Comparison of ENCODE assay signal across 2 cellular contexts in the genomic region with DNA sequence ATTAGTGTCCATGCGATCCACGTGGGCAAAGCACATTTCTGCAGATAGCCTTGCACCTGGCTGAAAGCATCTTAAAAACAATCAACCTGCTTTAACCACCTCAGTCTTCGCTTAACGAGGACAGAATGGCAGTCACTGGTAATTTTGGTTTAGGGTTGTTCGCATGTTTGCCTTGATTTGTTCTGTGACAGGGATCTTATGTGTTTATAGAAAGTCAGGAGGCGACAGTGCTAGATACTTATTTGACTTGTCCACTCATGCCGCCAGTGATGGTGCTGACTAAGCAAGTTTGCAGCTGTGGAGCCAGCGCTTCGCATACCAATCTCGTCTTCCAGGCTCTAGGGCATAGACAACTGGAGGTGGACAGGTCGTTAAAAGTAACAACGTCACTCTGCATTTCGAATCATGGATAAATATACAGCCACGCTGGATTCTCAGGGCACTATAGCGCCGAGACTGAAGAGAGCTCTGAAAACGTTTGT.
A peak's percentile ranks its signal among the peaks of the same experiment; 100 is the strongest.
TF ChIP-seq lines count a peak whose summit lies in the region.

No MANE protein-coding gene starts in this region.

TF ChIP-seq in IMR-90, 13 proteins besides CTCF, POLR2A, EP300 and RAD21 (continued from another document):
- TF ChIP-seq MAZ (IDR thresholded peaks at IDR 0.05; ENCODE audit: borderline replicate concordance, low read depth, low read length) = no peak
- TF ChIP-seq BHLHE40 (IDR thresholded peaks at IDR 0.05; ENCODE audit: low read depth, low read length) = no peak
- TF ChIP-seq MAFK (IDR thresholded peaks at IDR 0.05; ENCODE audit: low read depth, low read length) = peak; percentile 96

TF ChIP-seq in liver, 16 proteins besides CTCF, POLR2A, EP300 and RAD21 (continued from another document):
- TF ChIP-seq, protein P1, sequence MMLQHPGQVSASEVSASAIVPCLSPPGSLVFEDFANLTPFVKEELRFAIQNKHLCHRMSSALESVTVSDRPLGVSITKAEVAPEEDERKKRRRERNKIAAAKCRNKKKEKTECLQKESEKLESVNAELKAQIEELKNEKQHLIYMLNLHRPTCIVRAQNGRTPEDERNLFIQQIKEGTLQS (IDR thresholded peaks at IDR 0.05) = no peak
- TF ChIP-seq, protein P2, sequence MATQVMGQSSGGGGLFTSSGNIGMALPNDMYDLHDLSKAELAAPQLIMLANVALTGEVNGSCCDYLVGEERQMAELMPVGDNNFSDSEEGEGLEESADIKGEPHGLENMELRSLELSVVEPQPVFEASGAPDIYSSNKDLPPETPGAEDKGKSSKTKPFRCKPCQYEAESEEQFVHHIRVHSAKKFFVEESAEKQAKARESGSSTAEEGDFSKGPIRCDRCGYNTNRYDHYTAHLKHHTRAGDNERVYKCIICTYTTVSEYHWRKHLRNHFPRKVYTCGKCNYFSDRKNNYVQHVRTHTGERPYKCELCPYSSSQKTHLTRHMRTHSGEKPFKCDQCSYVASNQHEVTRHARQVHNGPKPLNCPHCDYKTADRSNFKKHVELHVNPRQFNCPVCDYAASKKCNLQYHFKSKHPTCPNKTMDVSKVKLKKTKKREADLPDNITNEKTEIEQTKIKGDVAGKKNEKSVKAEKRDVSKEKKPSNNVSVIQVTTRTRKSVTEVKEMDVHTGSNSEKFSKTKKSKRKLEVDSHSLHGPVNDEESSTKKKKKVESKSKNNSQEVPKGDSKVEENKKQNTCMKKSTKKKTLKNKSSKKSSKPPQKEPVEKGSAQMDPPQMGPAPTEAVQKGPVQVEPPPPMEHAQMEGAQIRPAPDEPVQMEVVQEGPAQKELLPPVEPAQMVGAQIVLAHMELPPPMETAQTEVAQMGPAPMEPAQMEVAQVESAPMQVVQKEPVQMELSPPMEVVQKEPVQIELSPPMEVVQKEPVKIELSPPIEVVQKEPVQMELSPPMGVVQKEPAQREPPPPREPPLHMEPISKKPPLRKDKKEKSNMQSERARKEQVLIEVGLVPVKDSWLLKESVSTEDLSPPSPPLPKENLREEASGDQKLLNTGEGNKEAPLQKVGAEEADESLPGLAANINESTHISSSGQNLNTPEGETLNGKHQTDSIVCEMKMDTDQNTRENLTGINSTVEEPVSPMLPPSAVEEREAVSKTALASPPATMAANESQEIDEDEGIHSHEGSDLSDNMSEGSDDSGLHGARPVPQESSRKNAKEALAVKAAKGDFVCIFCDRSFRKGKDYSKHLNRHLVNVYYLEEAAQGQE (IDR thresholded peaks at IDR 0.05) = no peak
- TF ChIP-seq, protein P3, sequence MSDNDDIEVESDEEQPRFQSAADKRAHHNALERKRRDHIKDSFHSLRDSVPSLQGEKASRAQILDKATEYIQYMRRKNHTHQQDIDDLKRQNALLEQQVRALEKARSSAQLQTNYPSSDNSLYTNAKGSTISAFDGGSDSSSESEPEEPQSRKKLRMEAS (IDR thresholded peaks at IDR 0.05) = no peak
- TF ChIP-seq GABPA (IDR thresholded peaks at IDR 0.05 in 1 of 2, conservative IDR thresholded peaks at IDR 0.05 in 1 of 2) (no peak), NR2F2 (IDR thresholded peaks at IDR 0.05) (no peak), TAF1 (conservative IDR thresholded peaks at IDR 0.05) (no peak)
